14 cellular contexts compared by ENCODE assay signal in genomic region chr5:10699281-10699874, GRCh38.
A peak's percentile ranks its signal among the peaks of the same experiment; 100 is the strongest.
DNase-seq lines count a peak whose midpoint lies in the region; ATAC-seq, FAIRE-seq and TF ChIP-seq lines count a peak whose summit lies in the region.
"Had no signal": no experiment of that assay in that cellular context is flagged by ENCODE, and none has a peak within 500 bp of the region (broad histone marks: within the 10 kb centered on the region; RNA-seq: fewer than 3 reads in every experiment).

No MANE protein-coding gene starts in this region.

- H3K4me2 ChIP-seq in PC-9: no peak overlapping the region

- peaks cover 49% of the 10 kb centered on the region for H3F3A ChIP-seq in PC-9 (ENCODE audit: insufficient read depth, low read depth)

- no peaks in the 10 kb centered on the region for H3K9me2 ChIP-seq in PC-9 (ENCODE audit: insufficient read depth)

- no peak overlapping the region for H2AFZ ChIP-seq in PC-9

- no peak overlapping the region for H3K4me3 ChIP-seq in PC-9
- H3K4me3 ChIP-seq: adrenal gland, thoracic aorta had no signal

- DNase-seq in dermis blood vessel endothelial cell (peak; percentile 23), PC-9 (no peak), frontal cortex (ENCODE audit: low spot score in 2 of 2) (no peak), C1 segment of cervical spinal cord (lab: John Stamatoyannopoulos, UW) (no peak), NCI-H2171 treated with DMSO at 0.1 percent for 48 hours (lab: John Stamatoyannopoulos, UW) (no peak)
- DNase-seq: adrenal gland; CD8-positive, alpha-beta T cell; mammary epithelial cell; NCI-H1048; T1000 had no signal

- H3K27me3 ChIP-seq in PC-9 (ENCODE audit: insufficient read depth, low read depth): no peaks in the 10 kb centered on the region
- H3K27me3 ChIP-seq: adrenal gland had no signal

- H3K9me3 ChIP-seq in PC-9 (ENCODE audit: insufficient read depth, low read depth): no peaks in the 10 kb centered on the region
- H3K9me3 ChIP-seq: adrenal gland, thoracic aorta had no signal

- H3K4me1 ChIP-seq in PC-9 (replicated peaks; ENCODE audit: insufficient read depth): peaks cover 54% of the 10 kb centered on the region

- POLR2A ChIA-PET in PC-9 (lab: Charles Lee; ENCODE audit: unreplicated experiment): no interaction called here

- 0 out of 2 replicates have a peak, but pooled peaks cover 5% of the 10 kb centered on the region for H3K36me3 ChIP-seq in PC-9 (ENCODE audit: low read depth)
- H3K36me3 ChIP-seq: adrenal gland, thoracic aorta had no signal

- peak; percentile 32 for ATAC-seq in GM18499 (IDR thresholded peaks at IDR 0.05; ENCODE audit: insufficient read depth, unreplicated experiment)
- peak; percentile 52 for ATAC-seq in GM21515 (IDR thresholded peaks at IDR 0.05; ENCODE audit: unreplicated experiment)
- ATAC-seq in HG03280 (IDR thresholded peaks at IDR 0.05; ENCODE audit: unreplicated experiment): peak; percentile 54
- ATAC-seq: CD8-positive, alpha-beta T cell had no signal

- H4K20me1 ChIP-seq in PC-9 (ENCODE audit: insufficient read depth): 0 out of 2 replicates have a peak, but pooled peaks cover 4% of the 10 kb centered on the region

- CTCF ChIA-PET in PC-9 (lab: Charles Lee): interaction anchor here (0.6 kb wide), 1 partner anchor 483 kb away, joined by 3 read pairs; no protein-coding TSS in a partner anchor

- intact Hi-C loops in PC-9 (cut with micrococcal nuclease; ENCODE audit: unreplicated experiment): loop anchor here (10.0 kb wide), 2 partner anchors 265 to 915 kb away; no protein-coding TSS in a partner anchor

- TF ChIP-seq CTCF in PC-9 (conservative IDR thresholded peaks at IDR 0.05): no peak

- BruUV-seq in PC-9 (replicated peaks; lab: Mats Ljungman, UMichigan): no TSS peak

- H3K27ac ChIP-seq in PC-9: no peak overlapping the region
- H3K27ac ChIP-seq: adrenal gland, thoracic aorta had no signal

- peaks cover 55% of the 10 kb centered on the region for H3K79me2 ChIP-seq in PC-9 (ENCODE audit: low read depth)

- no peak for FAIRE-seq in frontal cortex (lab: Jason Lieb, UNC)
